Comparison of ENCODE assay signal across 1 cellular context in the genomic region with DNA sequence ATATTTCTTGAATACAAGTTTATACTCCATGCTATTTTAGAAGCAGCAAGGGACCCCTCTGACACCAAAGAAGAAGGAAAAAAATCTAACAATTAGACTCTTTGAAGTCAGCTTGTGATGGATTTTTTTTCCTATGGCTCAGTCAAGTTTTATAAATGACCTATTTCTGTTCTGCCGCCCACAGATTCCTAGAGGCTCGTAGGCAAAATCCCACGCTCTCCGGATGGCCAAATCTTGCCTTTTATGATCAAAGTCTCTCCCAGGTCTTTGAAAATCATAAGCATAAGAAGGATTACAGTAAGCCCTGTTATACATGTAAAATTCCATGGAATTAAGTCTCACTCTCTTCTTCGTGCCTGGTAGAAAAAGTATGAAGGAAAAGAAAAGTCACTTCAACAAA.
TF ChIP-seq lines count a peak whose summit lies in the region.

No MANE protein-coding gene starts in this region.

TF ChIP-seq in HepG2, 621 proteins besides CTCF, POLR2A, EP300 and RAD21:
- no peak for TF ChIP-seq MED1 (CRISPR knock-in tag; IDR thresholded peaks at IDR 0.05)
- no peak for TF ChIP-seq AGO1 (IDR thresholded peaks at IDR 0.05; ENCODE audit: low read depth, low read length, poor library complexity, severe bottlenecking)
- TF ChIP-seq, protein P1, sequence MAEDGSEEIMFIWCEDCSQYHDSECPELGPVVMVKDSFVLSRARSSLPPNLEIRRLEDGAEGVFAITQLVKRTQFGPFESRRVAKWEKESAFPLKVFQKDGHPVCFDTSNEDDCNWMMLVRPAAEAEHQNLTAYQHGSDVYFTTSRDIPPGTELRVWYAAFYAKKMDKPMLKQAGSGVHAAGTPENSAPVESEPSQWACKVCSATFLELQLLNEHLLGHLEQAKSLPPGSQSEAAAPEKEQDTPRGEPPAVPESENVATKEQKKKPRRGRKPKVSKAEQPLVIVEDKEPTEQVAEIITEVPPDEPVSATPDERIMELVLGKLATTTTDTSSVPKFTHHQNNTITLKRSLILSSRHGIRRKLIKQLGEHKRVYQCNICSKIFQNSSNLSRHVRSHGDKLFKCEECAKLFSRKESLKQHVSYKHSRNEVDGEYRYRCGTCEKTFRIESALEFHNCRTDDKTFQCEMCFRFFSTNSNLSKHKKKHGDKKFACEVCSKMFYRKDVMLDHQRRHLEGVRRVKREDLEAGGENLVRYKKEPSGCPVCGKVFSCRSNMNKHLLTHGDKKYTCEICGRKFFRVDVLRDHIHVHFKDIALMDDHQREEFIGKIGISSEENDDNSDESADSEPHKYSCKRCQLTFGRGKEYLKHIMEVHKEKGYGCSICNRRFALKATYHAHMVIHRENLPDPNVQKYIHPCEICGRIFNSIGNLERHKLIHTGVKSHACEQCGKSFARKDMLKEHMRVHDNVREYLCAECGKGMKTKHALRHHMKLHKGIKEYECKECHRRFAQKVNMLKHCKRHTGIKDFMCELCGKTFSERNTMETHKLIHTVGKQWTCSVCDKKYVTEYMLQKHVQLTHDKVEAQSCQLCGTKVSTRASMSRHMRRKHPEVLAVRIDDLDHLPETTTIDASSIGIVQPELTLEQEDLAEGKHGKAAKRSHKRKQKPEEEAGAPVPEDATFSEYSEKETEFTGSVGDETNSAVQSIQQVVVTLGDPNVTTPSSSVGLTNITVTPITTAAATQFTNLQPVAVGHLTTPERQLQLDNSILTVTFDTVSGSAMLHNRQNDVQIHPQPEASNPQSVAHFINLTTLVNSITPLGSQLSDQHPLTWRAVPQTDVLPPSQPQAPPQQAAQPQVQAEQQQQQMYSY (CRISPR knock-in tag; IDR thresholded peaks at IDR 0.05): no peak
- TF ChIP-seq, protein P2, sequence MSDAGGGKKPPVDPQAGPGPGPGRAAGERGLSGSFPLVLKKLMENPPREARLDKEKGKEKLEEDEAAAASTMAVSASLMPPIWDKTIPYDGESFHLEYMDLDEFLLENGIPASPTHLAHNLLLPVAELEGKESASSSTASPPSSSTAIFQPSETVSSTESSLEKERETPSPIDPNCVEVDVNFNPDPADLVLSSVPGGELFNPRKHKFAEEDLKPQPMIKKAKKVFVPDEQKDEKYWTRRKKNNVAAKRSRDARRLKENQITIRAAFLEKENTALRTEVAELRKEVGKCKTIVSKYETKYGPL (CRISPR knock-in tag; IDR thresholded peaks at IDR 0.05): no peak
- TF ChIP-seq ZNF558 (CRISPR knock-in tag; IDR thresholded peaks at IDR 0.05; ENCODE audit: borderline replicate concordance): no peak
- TF ChIP-seq SIN3A (IDR thresholded peaks at IDR 0.05; ENCODE audit: borderline replicate concordance, low read depth, low read length): no peak
- TF ChIP-seq, protein P3, sequence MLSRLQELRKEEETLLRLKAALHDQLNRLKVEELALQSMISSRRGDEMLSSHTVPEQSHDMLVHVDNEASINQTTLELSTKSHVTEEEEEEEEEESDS (CRISPR knock-in tag; IDR thresholded peaks at IDR 0.05; ENCODE audit: borderline replicate concordance): no peak
- TF ChIP-seq, protein P4, sequence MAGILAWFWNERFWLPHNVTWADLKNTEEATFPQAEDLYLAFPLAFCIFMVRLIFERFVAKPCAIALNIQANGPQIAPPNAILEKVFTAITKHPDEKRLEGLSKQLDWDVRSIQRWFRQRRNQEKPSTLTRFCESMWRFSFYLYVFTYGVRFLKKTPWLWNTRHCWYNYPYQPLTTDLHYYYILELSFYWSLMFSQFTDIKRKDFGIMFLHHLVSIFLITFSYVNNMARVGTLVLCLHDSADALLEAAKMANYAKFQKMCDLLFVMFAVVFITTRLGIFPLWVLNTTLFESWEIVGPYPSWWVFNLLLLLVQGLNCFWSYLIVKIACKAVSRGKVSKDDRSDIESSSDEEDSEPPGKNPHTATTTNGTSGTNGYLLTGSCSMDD (CRISPR knock-in tag; IDR thresholded peaks at IDR 0.05): no peak
- TF ChIP-seq MXD4 (CRISPR knock-in tag; IDR thresholded peaks at IDR 0.05): no peak
